18 cellular contexts compared by ENCODE assay signal in genomic region chr5:154315196-154315595, GRCh38.
DNase-seq lines count a peak whose midpoint lies in the region; ATAC-seq and TF ChIP-seq lines count a peak whose summit lies in the region.
"Had no signal": no experiment of that assay in that cellular context is flagged by ENCODE, and none has a peak within 500 bp of the region (broad histone marks: within the 10 kb centered on the region; RNA-seq: fewer than 3 reads in every experiment).

No MANE protein-coding gene starts in this region.

- no peak overlapping the region for H3K18ac ChIP-seq in mesendoderm (ENCODE audit: low read length)
- H3K18ac ChIP-seq in trophoblast cell (ENCODE audit: low read length): no peak overlapping the region

- H4K12ac ChIP-seq in trophoblast cell (ENCODE audit: low read depth, low read length): no peak overlapping the region

- no peak overlapping the region for H2AK5ac ChIP-seq in mesendoderm (ENCODE audit: low read length)
- H2AK5ac ChIP-seq in trophoblast cell (ENCODE audit: low read length): no peak overlapping the region

- no peaks in the 10 kb centered on the region for H3K9me3 ChIP-seq in trophoblast cell (ENCODE audit: insufficient read depth, low read depth, low read length)
- H3K9me3 ChIP-seq: BE2C; BLaER1 treated with 17β-estradiol and CSF1 and Interleukin-3, amounts not matched to agents 10 nM and 100 nM had no signal

- H3K27ac Mint-ChIP-seq in chondrocyte (ENCODE audit: unreplicated experiment) (peak overlapping the region; percentile 32), glutamatergic neuron (ENCODE audit: unreplicated experiment) (no peak overlapping the region)
- H3K27ac Mint-ChIP-seq: CD14-positive monocyte; CD4-positive, alpha-beta T cell had no signal

- H4K8ac ChIP-seq in mesendoderm (ENCODE audit: low read depth, low read length): no peak overlapping the region
- no peak overlapping the region for H4K8ac ChIP-seq in trophoblast cell (ENCODE audit: low read depth, low read length)

- H3K4me1 ChIP-seq in mesendoderm (ENCODE audit: control insufficient read depth, low read depth, low read length) (peaks cover 2% of the 10 kb centered on the region), trophoblast cell (ENCODE audit: control insufficient read depth in 1 of 2, insufficient read depth in 2 of 2, low read length in 2 of 2) (peaks cover 9 to 13% of the 10 kb centered on the region in 2 experiments)
- H3K4me1 ChIP-seq: BE2C; BLaER1 treated with 17β-estradiol and CSF1 and Interleukin-3, amounts not matched to agents 10 nM and 100 nM had no signal

- no peak overlapping the region for H4K91ac ChIP-seq in trophoblast cell (ENCODE audit: low read depth, low read length)

- no peak for ATAC-seq in GM21619 (IDR thresholded peaks at IDR 0.05; ENCODE audit: unreplicated experiment)

- no peaks in the 10 kb centered on the region for H3K27me3 ChIP-seq in mesendoderm (ENCODE audit: insufficient read depth, low read length, poor library complexity)
- H3K27me3 ChIP-seq in trophoblast cell (ENCODE audit: insufficient read depth, low read length): no peaks in the 10 kb centered on the region
- H3K27me3 ChIP-seq: BE2C; BLaER1 treated with 17β-estradiol and CSF1 and Interleukin-3, amounts not matched to agents 10 nM and 100 nM had no signal

- H3K36me3 Mint-ChIP-seq in chondrocyte (ENCODE audit: low read depth) (peaks cover 3% of the 10 kb centered on the region), glutamatergic neuron (ENCODE audit: unreplicated experiment) (no peaks in the 10 kb centered on the region)

- H2BK15ac ChIP-seq in mesendoderm (replicated peaks; ENCODE audit: low read depth): no peak overlapping the region

- H3K36me3 ChIP-seq in mesendoderm (ENCODE audit: control insufficient read depth, insufficient read depth, low read length) (no peaks in the 10 kb centered on the region), trophoblast cell (ENCODE audit: control insufficient read depth in 1 of 2, insufficient read depth in 2 of 2, low read length in 2 of 2) (peaks cover 4 to 6% of the 10 kb centered on the region in 2 experiments)
- H3K36me3 ChIP-seq: BE2C had no signal

- H3K23ac ChIP-seq in mesendoderm (ENCODE audit: low read length): no peak overlapping the region
- H3K23ac ChIP-seq in trophoblast cell (ENCODE audit: low read length): no peak overlapping the region

- WGBS in mesendoderm (ENCODE audit: extremely low coverage, insufficient coverage, low lambda C conversion rate): no CpG with 5 or more reads among the region's 3 CpGs
- WGBS in trophoblast cell (ENCODE audit: extremely low coverage, insufficient coverage, insufficient read length): no CpG with 5 or more reads among the region's 3 CpGs

- H3K79me2 ChIP-seq in mesendoderm (ENCODE audit: control insufficient read depth, insufficient read depth, low read length) (no peaks in the 10 kb centered on the region), trophoblast cell (ENCODE audit: control insufficient read depth, insufficient read depth, low read length, poor library complexity) (no peaks in the 10 kb centered on the region)

- H3K9me3 Mint-ChIP-seq in chondrocyte (ENCODE audit: low read depth) (no peaks in the 10 kb centered on the region), glutamatergic neuron (ENCODE audit: unreplicated experiment) (no peaks in the 10 kb centered on the region)
- H3K9me3 Mint-ChIP-seq: CD14-positive monocyte; CD4-positive, alpha-beta T cell; CD8-positive, alpha-beta memory T cell had no signal

- no peak overlapping the region for H3K56ac ChIP-seq in mesendoderm (ENCODE audit: low read length)

- no peak overlapping the region for H3K14ac ChIP-seq in trophoblast cell (ENCODE audit: low read length)

- H2BK5ac ChIP-seq in mesendoderm (ENCODE audit: low read length): no peak overlapping the region
- peak overlapping the region; percentile 11 for H2BK5ac ChIP-seq in trophoblast cell (ENCODE audit: low read depth, low read length, poor library complexity)

- peak; percentile 2 for DNase-seq in D341Med (ENCODE audit: low spot score)
- no peak for DNase-seq in chondrocyte (ENCODE audit: low spot score)
- peak; percentile 72 for DNase-seq in mesendoderm
- peak in 1 of 2 donors; percentile 32 for DNase-seq in trophoblast cell
- DNase-seq in GM03348 (ENCODE audit: low spot score): no peak
- DNase-seq in glutamatergic neuron: no peak
- DNase-seq: BE2C; CD4-positive, alpha-beta T cell; CD8-positive, alpha-beta memory T cell; DMS53; GDM1; GM23248; H7; HCEC 1CT had no signal

- H3K9ac ChIP-seq in mesendoderm (ENCODE audit: low read length) (no peak overlapping the region), trophoblast cell (ENCODE audit: low read length) (no peak overlapping the region)
- H3K9ac ChIP-seq: BLaER1 treated with 17β-estradiol and CSF1 and Interleukin-3, amounts not matched to agents 10 nM and 100 nM; GM23248 had no signal

- no peak overlapping the region for H4K5ac ChIP-seq in mesendoderm (ENCODE audit: low read length)

- H2BK12ac ChIP-seq in trophoblast cell (ENCODE audit: low read length): no peak overlapping the region

- H3K4me3 ChIP-seq in mesendoderm (ENCODE audit: low read length): no peak overlapping the region
- no peak overlapping the region for H3K4me3 ChIP-seq in trophoblast cell (ENCODE audit: low read depth, low read length)
- H3K4me3 ChIP-seq: BLaER1 treated with 17β-estradiol and CSF1 and Interleukin-3, amounts not matched to agents 10 nM and 100 nM; GM23248 had no signal

- no peaks in the 10 kb centered on the region for H3K27me3 Mint-ChIP-seq in chondrocyte (ENCODE audit: low read depth)
- H3K27me3 Mint-ChIP-seq in glutamatergic neuron (ENCODE audit: unreplicated experiment): no peaks in the 10 kb centered on the region
- H3K27me3 Mint-ChIP-seq: CD4-positive, alpha-beta T cell; CD8-positive, alpha-beta memory T cell had no signal

- H3K27ac ChIP-seq in mesendoderm (ENCODE audit: low read depth, low read length): no peak overlapping the region
- peak overlapping the region; percentile 79 for H3K27ac ChIP-seq in trophoblast cell (ENCODE audit: low read depth, low read length)
- H3K27ac ChIP-seq: 22Rv1; BLaER1 treated with 17β-estradiol and CSF1 and Interleukin-3, amounts not matched to agents 10 nM and 100 nM; GM23248 had no signal

- H2BK120ac ChIP-seq in mesendoderm (ENCODE audit: low read depth, low read length): no peak overlapping the region
- no peak overlapping the region for H2BK120ac ChIP-seq in trophoblast cell (ENCODE audit: insufficient read depth, low read length, poor library complexity)

- no peak overlapping the region for H3K4ac ChIP-seq in mesendoderm (ENCODE audit: low read depth, low read length)
- no peak overlapping the region for H3K4ac ChIP-seq in trophoblast cell (ENCODE audit: low read depth, low read length)

- peaks cover 42% of the 10 kb centered on the region for H3K4me1 Mint-ChIP-seq in chondrocyte (ENCODE audit: low read depth)
- peaks cover 3% of the 10 kb centered on the region for H3K4me1 Mint-ChIP-seq in glutamatergic neuron (ENCODE audit: low read depth, unreplicated experiment)

- H3K4me3 Mint-ChIP-seq in chondrocyte (ENCODE audit: unreplicated experiment): no peak overlapping the region
- no peak overlapping the region for H3K4me3 Mint-ChIP-seq in glutamatergic neuron (ENCODE audit: unreplicated experiment)
- H3K4me3 Mint-ChIP-seq: CD14-positive monocyte; CD4-positive, alpha-beta T cell; CD8-positive, alpha-beta memory T cell had no signal

- H2AFZ ChIP-seq in trophoblast cell (ENCODE audit: insufficient read depth, low read length, poor library complexity): no peak overlapping the region
- H2AFZ ChIP-seq: GM23248 had no signal

- H3K4me2 ChIP-seq in mesendoderm (ENCODE audit: low read length): no peak overlapping the region
- H3K4me2 ChIP-seq in trophoblast cell (ENCODE audit: low read length): no peak overlapping the region
- H3K4me2 ChIP-seq: BLaER1 treated with 17β-estradiol and CSF1 and Interleukin-3, amounts not matched to agents 10 nM and 100 nM had no signal

- TF ChIP-seq CTCF in chondrocyte (IDR thresholded peaks at IDR 0.05) (no peak), glutamatergic neuron (IDR thresholded peaks at IDR 0.05; ENCODE audit: partially characterized antibody, unreplicated experiment) (no peak)

- no peaks in the 10 kb centered on the region for H3K79me1 ChIP-seq in mesendoderm (ENCODE audit: low read length)
- H3K79me1 ChIP-seq in trophoblast cell (ENCODE audit: low read length): peaks cover 6% of the 10 kb centered on the region

Comparison
In these comparisons a context has a peak if more than half of its experiments do, and no peak if none do; other contexts are left out.
1. DNase-seq: peak in D341Med (single experiment) and mesendoderm (single experiment); none in chondrocyte (single experiment), GM03348 (single experiment) and glutamatergic neuron (single experiment).